1 cellular context compared by ENCODE assay signal in the genomic region with DNA sequence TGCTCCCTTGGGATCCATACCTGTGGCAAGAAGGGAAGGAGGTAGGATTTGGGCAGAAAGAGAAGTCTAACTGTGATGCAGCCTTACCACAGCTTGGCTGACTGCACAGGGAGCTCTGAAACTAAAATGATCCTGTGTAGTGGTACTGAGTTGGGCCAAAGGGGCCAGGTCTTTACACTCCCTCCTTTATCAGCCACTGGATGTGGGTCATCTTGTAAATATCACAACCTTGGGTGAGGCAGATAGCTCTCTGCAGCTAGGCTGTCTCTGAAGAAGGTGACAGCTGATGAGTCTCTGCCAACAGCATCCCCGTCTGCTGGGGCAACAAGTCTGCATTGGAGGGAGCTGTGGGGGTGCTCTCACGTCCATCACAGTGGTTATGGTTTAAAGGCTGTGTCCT.
TF ChIP-seq lines count a peak whose summit lies in the region.

No MANE protein-coding gene starts in this region.

TF ChIP-seq in GM23338, 12 proteins besides CTCF, POLR2A, EP300 and RAD21 (continued from another document):
- TF ChIP-seq, protein P1, sequence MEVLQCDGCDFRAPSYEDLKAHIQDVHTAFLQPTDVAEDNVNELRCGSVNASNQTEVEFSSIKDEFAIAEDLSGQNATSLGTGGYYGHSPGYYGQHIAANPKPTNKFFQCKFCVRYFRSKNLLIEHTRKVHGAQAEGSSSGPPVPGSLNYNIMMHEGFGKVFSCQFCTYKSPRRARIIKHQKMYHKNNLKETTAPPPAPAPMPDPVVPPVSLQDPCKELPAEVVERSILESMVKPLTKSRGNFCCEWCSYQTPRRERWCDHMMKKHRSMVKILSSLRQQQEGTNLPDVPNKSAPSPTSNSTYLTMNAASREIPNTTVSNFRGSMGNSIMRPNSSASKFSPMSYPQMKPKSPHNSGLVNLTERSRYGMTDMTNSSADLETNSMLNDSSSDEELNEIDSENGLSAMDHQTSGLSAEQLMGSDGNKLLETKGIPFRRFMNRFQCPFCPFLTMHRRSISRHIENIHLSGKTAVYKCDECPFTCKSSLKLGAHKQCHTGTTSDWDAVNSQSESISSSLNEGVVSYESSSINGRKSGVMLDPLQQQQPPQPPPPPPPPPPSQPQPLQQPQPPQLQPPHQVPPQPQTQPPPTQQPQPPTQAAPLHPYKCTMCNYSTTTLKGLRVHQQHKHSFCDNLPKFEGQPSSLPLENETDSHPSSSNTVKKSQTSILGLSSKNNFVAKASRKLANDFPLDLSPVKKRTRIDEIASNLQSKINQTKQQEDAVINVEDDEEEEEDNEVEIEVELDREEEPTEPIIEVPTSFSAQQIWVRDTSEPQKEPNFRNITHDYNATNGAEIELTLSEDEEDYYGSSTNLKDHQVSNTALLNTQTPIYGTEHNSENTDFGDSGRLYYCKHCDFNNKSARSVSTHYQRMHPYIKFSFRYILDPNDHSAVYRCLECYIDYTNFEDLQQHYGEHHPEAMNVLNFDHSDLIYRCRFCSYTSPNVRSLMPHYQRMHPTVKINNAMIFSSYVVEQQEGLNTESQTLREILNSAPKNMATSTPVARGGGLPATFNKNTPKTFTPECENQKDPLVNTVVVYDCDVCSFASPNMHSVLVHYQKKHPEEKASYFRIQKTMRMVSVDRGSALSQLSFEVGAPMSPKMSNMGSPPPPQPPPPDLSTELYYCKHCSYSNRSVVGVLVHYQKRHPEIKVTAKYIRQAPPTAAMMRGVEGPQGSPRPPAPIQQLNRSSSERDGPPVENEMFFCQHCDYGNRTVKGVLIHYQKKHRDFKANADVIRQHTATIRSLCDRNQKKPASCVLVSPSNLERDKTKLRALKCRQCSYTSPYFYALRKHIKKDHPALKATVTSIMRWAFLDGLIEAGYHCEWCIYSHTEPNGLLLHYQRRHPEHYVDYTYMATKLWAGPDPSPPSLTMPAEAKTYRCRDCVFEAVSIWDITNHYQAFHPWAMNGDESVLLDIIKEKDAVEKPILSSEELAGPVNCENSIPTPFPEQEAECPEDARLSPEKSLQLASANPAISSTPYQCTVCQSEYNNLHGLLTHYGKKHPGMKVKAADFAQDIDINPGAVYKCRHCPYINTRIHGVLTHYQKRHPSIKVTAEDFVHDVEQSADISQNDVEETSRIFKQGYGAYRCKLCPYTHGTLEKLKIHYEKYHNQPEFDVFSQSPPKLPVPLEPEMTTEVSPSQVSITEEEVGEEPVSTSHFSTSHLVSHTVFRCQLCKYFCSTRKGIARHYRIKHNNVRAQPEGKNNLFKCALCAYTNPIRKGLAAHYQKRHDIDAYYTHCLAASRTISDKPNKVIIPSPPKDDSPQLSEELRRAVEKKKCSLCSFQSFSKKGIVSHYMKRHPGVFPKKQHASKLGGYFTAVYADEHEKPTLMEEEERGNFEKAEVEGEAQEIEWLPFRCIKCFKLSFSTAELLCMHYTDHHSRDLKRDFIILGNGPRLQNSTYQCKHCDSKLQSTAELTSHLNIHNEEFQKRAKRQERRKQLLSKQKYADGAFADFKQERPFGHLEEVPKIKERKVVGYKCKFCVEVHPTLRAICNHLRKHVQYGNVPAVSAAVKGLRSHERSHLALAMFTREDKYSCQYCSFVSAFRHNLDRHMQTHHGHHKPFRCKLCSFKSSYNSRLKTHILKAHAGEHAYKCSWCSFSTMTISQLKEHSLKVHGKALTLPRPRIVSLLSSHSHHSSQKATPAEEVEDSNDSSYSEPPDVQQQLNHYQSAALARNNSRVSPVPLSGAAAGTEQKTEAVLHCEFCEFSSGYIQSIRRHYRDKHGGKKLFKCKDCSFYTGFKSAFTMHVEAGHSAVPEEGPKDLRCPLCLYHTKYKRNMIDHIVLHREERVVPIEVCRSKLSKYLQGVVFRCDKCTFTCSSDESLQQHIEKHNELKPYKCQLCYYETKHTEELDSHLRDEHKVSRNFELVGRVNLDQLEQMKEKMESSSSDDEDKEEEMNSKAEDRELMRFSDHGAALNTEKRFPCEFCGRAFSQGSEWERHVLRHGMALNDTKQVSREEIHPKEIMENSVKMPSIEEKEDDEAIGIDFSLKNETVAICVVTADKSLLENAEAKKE (CRISPR knock-in tag; IDR thresholded peaks at IDR 0.05) = no peak
- TF ChIP-seq NANOG (IDR thresholded peaks at IDR 0.05; ENCODE audit: borderline replicate concordance) (no peak), JUNB (IDR thresholded peaks at IDR 0.05; ENCODE audit: unreplicated experiment) (no peak), ZNF331 (CRISPR knock-in tag; IDR thresholded peaks at IDR 0.05; ENCODE audit: low read depth) (no peak), POLR2AphosphoS5 (IDR thresholded peaks at IDR 0.05; ENCODE audit: low read depth) (no peak), STAT1 (IDR thresholded peaks at IDR 0.05; ENCODE audit: unreplicated experiment) (no peak), ZNF114 (CRISPR knock-in tag; IDR thresholded peaks at IDR 0.05) (no peak), EZH2phosphoT487 (IDR thresholded peaks at IDR 0.05; ENCODE audit: unreplicated experiment) (no peak), EZH2 (IDR thresholded peaks at IDR 0.05; ENCODE audit: low read depth, unreplicated experiment) (no peak), CREB1 (CRISPR knock-in tag; IDR thresholded peaks at IDR 0.05; ENCODE audit: low read depth) (no peak)
- TF ChIP-seq, protein P2, sequence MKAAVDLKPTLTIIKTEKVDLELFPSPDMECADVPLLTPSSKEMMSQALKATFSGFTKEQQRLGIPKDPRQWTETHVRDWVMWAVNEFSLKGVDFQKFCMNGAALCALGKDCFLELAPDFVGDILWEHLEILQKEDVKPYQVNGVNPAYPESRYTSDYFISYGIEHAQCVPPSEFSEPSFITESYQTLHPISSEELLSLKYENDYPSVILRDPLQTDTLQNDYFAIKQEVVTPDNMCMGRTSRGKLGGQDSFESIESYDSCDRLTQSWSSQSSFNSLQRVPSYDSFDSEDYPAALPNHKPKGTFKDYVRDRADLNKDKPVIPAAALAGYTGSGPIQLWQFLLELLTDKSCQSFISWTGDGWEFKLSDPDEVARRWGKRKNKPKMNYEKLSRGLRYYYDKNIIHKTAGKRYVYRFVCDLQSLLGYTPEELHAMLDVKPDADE (IDR thresholded peaks at IDR 0.05) = no peak
